Comparison of ENCODE assay signal across 9 cellular contexts in genomic region chr19:34744896-34745690, GRCh38.
"Had no signal": no experiment of that assay in that cellular context is flagged by ENCODE, and none has a peak within 500 bp of the region (broad histone marks: within the 10 kb centered on the region; RNA-seq: fewer than 3 reads in every experiment).

No MANE protein-coding gene starts in this region.

- H3K27me3 Mint-ChIP-seq: IgD-negative memory B cell had no signal

- H3K27ac ChIP-seq: HL-60 had no signal

- H3K4me3 ChIP-seq: GM23338 had no signal

- H3K27ac Mint-ChIP-seq: GM23338, HFFc6, IgD-negative memory B cell had no signal

- FAIRE-seq: H1, H54 had no signal

- H3K4me2 ChIP-seq: GM23338 had no signal

- DNase-seq: H9, HCEC 1CT, HFFc6, KG1 had no signal

- H3K4me3 Mint-ChIP-seq: GM23338, H9, HFFc6, IgD-negative memory B cell had no signal

- ATAC-seq: GM23338 had no signal

- H2AFZ ChIP-seq: GM23338 had no signal
